24 cellular contexts compared by ENCODE assay signal in genomic region chr13:81207221-81207620, GRCh38.
"Had no signal": no experiment of that assay in that cellular context is flagged by ENCODE, and none has a peak within 500 bp of the region (broad histone marks: within the 10 kb centered on the region; RNA-seq: fewer than 3 reads in every experiment).

No MANE protein-coding gene starts in this region.

- H3K36me3 ChIP-seq: left lung, lower lobe of right lung, pancreas, prostate gland, spleen, suprapubic skin, thoracic aorta, tibial artery, uterus had no signal

- H3K4me1 ChIP-seq: left lung, lower lobe of right lung, pancreas, prostate gland, spleen, suprapubic skin, tibial artery, uterus had no signal

- ATAC-seq: left colon; left lung; lower lobe of right lung; naive thymus-derived CD8-positive, alpha-beta T cell; pancreas; right cardiac atrium; sciatic nerve; stimulated activated effector memory CD8-positive, alpha-beta T cell treated with anti-CD3 and anti-CD28 coated beads, Interleukin-12 subunit alpha, Interleukin-12 subunit beta, amount 100 ng/mL, for 72 hours had no signal

- DNase-seq: hypothalamus; immature natural killer cell; kidney; left colon; left lung; lower lobe of right lung; naive thymus-derived CD8-positive, alpha-beta T cell; nucleus accumbens; pancreas; posterior cingulate gyrus; retina; right cardiac atrium; spleen; stimulated activated CD4-positive, alpha-beta T cell treated with anti-CD3 and anti-CD28 coated beads, Interleukin-4, amount 100 ng/mL, for 24 hours; stimulated activated naive CD4-positive, alpha-beta T cell; tibial artery; trophoblast cell; uterus had no signal

- H3K9me3 ChIP-seq: lower lobe of right lung, pancreas, prostate gland, suprapubic skin, thoracic aorta, tibial artery, uterus had no signal

- H3K4me3 ChIP-seq: left lung, lower lobe of right lung, pancreas, prostate gland, skin epidermis, spleen, suprapubic skin, thoracic aorta, tibial artery, uterus had no signal

- H3K27me3 ChIP-seq: left lung, pancreas, spleen, suprapubic skin, tibial artery, uterus had no signal

- H3K27ac ChIP-seq: left lung, lower lobe of right lung, pancreas, prostate gland, skin epidermis, spleen, suprapubic skin, thoracic aorta, tibial artery, uterus had no signal
